Comparison of ENCODE assay signal across 1 cellular context in the genomic region with DNA sequence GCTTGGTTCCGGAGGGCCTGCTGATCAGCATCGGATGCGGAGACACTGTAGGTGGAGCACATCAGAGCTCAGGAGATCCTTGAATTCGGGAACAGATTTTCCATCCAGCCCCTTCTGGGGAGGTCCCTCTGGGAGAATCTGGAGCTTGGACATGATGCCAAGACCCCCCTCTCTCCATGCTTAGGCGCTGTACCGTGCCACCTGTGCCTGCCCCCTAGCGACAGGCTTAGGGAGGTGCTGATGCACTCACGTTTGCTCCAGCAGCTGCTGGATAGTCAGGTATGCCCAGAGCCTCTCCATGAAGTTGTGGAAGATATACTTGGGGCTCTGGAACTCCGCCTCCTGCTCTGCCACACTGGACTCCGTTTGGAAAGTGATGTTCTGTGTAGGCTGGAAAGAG.
TF ChIP-seq lines count a peak whose summit lies in the region.

No MANE protein-coding gene starts in this region.

TF ChIP-seq in K562, 482 proteins besides CTCF, POLR2A, EP300 and RAD21:
- TF ChIP-seq, protein P1, sequence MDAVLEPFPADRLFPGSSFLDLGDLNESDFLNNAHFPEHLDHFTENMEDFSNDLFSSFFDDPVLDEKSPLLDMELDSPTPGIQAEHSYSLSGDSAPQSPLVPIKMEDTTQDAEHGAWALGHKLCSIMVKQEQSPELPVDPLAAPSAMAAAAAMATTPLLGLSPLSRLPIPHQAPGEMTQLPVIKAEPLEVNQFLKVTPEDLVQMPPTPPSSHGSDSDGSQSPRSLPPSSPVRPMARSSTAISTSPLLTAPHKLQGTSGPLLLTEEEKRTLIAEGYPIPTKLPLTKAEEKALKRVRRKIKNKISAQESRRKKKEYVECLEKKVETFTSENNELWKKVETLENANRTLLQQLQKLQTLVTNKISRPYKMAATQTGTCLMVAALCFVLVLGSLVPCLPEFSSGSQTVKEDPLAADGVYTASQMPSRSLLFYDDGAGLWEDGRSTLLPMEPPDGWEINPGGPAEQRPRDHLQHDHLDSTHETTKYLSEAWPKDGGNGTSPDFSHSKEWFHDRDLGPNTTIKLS (IDR thresholded peaks at IDR 0.05; ENCODE audit: borderline replicate concordance, low read depth): no peak
- TF ChIP-seq RHOXF2B (CRISPR knock-in tag; conservative IDR thresholded peaks at IDR 0.05): no peak
- no peak for TF ChIP-seq GATAD2B (IDR thresholded peaks at IDR 0.05; ENCODE audit: borderline replicate concordance)
- TF ChIP-seq MYNN (IDR thresholded peaks at IDR 0.05): no peak
- TF ChIP-seq MYNN (CRISPR knock-in tag; IDR thresholded peaks at IDR 0.05): no peak
- TF ChIP-seq NFXL1 (CRISPR knock-in tag; IDR thresholded peaks at IDR 0.05): no peak
- TF ChIP-seq, protein P2, sequence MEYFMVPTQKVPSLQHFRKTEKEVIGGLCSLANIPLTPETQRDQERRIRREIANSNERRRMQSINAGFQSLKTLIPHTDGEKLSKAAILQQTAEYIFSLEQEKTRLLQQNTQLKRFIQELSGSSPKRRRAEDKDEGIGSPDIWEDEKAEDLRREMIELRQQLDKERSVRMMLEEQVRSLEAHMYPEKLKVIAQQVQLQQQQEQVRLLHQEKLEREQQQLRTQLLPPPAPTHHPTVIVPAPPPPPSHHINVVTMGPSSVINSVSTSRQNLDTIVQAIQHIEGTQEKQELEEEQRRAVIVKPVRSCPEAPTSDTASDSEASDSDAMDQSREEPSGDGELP (CRISPR knock-in tag; IDR thresholded peaks at IDR 0.05; ENCODE audit: borderline replicate concordance): no peak
- 0 out of 2 replicates have a peak, but pooled peaks have one; percentile 48 for TF ChIP-seq XRCC5 (IDR thresholded peaks at IDR 0.05; ENCODE audit: low read depth, low read length)
- TF ChIP-seq CCAR2 (IDR thresholded peaks at IDR 0.05; ENCODE audit: low read depth, low read length): no peak
- TF ChIP-seq SMC3 (conservative IDR thresholded peaks at IDR 0.05; ENCODE audit: insufficient read depth, low read depth, low read length): peak; percentile 50
- no peak for TF ChIP-seq NCOA4 (IDR thresholded peaks at IDR 0.05; ENCODE audit: partially characterized antibody)
- no peak for TF ChIP-seq ZNF785 (CRISPR knock-in tag; IDR thresholded peaks at IDR 0.05)
- TF ChIP-seq, protein P3, sequence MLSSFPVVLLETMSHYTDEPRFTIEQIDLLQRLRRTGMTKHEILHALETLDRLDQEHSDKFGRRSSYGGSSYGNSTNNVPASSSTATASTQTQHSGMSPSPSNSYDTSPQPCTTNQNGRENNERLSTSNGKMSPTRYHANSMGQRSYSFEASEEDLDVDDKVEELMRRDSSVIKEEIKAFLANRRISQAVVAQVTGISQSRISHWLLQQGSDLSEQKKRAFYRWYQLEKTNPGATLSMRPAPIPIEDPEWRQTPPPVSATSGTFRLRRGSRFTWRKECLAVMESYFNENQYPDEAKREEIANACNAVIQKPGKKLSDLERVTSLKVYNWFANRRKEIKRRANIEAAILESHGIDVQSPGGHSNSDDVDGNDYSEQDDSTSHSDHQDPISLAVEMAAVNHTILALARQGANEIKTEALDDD (IDR thresholded peaks at IDR 0.05): no peak
- TF ChIP-seq NCOA1 (IDR thresholded peaks at IDR 0.05; ENCODE audit: low read depth): no peak
- no peak for TF ChIP-seq GATA2 (CRISPR knock-in tag; IDR thresholded peaks at IDR 0.05)
- no peak for TF ChIP-seq ZNF436 (CRISPR knock-in tag; IDR thresholded peaks at IDR 0.05)
- TF ChIP-seq, protein P4, sequence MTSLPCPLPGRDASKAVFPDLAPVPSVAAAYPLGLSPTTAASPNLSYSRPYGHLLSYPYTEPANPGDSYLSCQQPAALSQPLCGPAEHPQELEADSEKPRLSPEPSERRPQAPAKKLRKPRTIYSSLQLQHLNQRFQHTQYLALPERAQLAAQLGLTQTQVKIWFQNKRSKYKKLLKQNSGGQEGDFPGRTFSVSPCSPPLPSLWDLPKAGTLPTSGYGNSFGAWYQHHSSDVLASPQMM (CRISPR knock-in tag; IDR thresholded peaks at IDR 0.05): no peak
- no peak for TF ChIP-seq L3MBTL2 (IDR thresholded peaks at IDR 0.05)
- no peak for TF ChIP-seq LARP7 (IDR thresholded peaks at IDR 0.05)
- TF ChIP-seq DPF2 (IDR thresholded peaks at IDR 0.05): no peak
- no peak for TF ChIP-seq NCOR1 (IDR thresholded peaks at IDR 0.05)
- no peak for TF ChIP-seq ARHGAP35 (IDR thresholded peaks at IDR 0.05; ENCODE audit: partially characterized antibody)
- TF ChIP-seq PML (IDR thresholded peaks at IDR 0.05; ENCODE audit: low read length): no peak
- 0 out of 2 replicates have a peak, but pooled peaks have one; percentile 18 for TF ChIP-seq BHLHE40 (IDR thresholded peaks at IDR 0.05; ENCODE audit: low read length)
- TF ChIP-seq HDGF (IDR thresholded peaks at IDR 0.05): no peak
- TF ChIP-seq, protein P5, sequence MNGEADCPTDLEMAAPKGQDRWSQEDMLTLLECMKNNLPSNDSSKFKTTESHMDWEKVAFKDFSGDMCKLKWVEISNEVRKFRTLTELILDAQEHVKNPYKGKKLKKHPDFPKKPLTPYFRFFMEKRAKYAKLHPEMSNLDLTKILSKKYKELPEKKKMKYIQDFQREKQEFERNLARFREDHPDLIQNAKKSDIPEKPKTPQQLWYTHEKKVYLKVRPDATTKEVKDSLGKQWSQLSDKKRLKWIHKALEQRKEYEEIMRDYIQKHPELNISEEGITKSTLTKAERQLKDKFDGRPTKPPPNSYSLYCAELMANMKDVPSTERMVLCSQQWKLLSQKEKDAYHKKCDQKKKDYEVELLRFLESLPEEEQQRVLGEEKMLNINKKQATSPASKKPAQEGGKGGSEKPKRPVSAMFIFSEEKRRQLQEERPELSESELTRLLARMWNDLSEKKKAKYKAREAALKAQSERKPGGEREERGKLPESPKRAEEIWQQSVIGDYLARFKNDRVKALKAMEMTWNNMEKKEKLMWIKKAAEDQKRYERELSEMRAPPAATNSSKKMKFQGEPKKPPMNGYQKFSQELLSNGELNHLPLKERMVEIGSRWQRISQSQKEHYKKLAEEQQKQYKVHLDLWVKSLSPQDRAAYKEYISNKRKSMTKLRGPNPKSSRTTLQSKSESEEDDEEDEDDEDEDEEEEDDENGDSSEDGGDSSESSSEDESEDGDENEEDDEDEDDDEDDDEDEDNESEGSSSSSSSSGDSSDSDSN (IDR thresholded peaks at IDR 0.05; ENCODE audit: borderline replicate concordance in 1 of 2, low read depth in 2 of 2, low read length in 2 of 2): no peak
- TF ChIP-seq, protein P6, sequence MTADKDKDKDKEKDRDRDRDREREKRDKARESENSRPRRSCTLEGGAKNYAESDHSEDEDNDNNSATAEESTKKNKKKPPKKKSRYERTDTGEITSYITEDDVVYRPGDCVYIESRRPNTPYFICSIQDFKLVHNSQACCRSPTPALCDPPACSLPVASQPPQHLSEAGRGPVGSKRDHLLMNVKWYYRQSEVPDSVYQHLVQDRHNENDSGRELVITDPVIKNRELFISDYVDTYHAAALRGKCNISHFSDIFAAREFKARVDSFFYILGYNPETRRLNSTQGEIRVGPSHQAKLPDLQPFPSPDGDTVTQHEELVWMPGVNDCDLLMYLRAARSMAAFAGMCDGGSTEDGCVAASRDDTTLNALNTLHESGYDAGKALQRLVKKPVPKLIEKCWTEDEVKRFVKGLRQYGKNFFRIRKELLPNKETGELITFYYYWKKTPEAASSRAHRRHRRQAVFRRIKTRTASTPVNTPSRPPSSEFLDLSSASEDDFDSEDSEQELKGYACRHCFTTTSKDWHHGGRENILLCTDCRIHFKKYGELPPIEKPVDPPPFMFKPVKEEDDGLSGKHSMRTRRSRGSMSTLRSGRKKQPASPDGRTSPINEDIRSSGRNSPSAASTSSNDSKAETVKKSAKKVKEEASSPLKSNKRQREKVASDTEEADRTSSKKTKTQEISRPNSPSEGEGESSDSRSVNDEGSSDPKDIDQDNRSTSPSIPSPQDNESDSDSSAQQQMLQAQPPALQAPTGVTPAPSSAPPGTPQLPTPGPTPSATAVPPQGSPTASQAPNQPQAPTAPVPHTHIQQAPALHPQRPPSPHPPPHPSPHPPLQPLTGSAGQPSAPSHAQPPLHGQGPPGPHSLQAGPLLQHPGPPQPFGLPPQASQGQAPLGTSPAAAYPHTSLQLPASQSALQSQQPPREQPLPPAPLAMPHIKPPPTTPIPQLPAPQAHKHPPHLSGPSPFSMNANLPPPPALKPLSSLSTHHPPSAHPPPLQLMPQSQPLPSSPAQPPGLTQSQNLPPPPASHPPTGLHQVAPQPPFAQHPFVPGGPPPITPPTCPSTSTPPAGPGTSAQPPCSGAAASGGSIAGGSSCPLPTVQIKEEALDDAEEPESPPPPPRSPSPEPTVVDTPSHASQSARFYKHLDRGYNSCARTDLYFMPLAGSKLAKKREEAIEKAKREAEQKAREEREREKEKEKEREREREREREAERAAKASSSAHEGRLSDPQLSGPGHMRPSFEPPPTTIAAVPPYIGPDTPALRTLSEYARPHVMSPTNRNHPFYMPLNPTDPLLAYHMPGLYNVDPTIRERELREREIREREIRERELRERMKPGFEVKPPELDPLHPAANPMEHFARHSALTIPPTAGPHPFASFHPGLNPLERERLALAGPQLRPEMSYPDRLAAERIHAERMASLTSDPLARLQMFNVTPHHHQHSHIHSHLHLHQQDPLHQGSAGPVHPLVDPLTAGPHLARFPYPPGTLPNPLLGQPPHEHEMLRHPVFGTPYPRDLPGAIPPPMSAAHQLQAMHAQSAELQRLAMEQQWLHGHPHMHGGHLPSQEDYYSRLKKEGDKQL (CRISPR knock-in tag; IDR thresholded peaks at IDR 0.05; ENCODE audit: borderline replicate concordance): no peak
- TF ChIP-seq, protein P7, sequence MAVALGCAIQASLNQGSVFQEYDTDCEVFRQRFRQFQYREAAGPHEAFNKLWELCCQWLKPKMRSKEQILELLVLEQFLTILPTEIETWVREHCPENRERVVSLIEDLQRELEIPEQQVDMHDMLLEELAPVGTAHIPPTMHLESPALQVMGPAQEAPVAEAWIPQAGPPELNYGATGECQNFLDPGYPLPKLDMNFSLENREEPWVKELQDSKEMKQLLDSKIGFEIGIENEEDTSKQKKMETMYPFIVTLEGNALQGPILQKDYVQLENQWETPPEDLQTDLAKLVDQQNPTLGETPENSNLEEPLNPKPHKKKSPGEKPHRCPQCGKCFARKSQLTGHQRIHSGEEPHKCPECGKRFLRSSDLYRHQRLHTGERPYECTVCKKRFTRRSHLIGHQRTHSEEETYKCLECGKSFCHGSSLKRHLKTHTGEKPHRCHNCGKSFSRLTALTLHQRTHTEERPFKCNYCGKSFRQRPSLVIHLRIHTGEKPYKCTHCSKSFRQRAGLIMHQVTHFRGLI (CRISPR knock-in tag; IDR thresholded peaks at IDR 0.05): no peak
- TF ChIP-seq ZNF316 (IDR thresholded peaks at IDR 0.05): peak; percentile 32; the same call in 1 of the 2 replicates
- no peak for TF ChIP-seq CCNT2 (IDR thresholded peaks at IDR 0.05; ENCODE audit: borderline replicate concordance, extremely low read depth, insufficient read length, low read depth, low read length)
- no peak for TF ChIP-seq ZBTB1 (CRISPR knock-in tag; IDR thresholded peaks at IDR 0.05; ENCODE audit: borderline replicate concordance, low read depth)
- no peak for TF ChIP-seq CEBPB (tag; IDR thresholded peaks at IDR 0.05)
- TF ChIP-seq, protein P8, sequence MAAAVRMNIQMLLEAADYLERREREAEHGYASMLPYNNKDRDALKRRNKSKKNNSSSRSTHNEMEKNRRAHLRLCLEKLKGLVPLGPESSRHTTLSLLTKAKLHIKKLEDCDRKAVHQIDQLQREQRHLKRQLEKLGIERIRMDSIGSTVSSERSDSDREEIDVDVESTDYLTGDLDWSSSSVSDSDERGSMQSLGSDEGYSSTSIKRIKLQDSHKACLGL (CRISPR knock-in tag; IDR thresholded peaks at IDR 0.05; ENCODE audit: borderline replicate concordance, poor library complexity, severe bottlenecking): no peak
- TF ChIP-seq U2AF1 (optimal IDR thresholded peaks at IDR 0.05; ENCODE audit: low read depth, low read length): no peak
- no peak for TF ChIP-seq MTA3 (IDR thresholded peaks at IDR 0.05; ENCODE audit: borderline replicate concordance)
